In genomic region chrX:113019958-113020357, GRCh38 we compare ENCODE assay signal across 26 cellular contexts.
"Had no signal": no experiment of that assay in that cellular context is flagged by ENCODE, and none has a peak within 500 bp of the region (broad histone marks: within the 10 kb centered on the region; RNA-seq: fewer than 3 reads in every experiment).

No MANE protein-coding gene starts in this region.

- FAIRE-seq: endometrium had no signal

- H3K9me3 ChIP-seq: colonic mucosa, esophagus squamous epithelium, gastrocnemius medialis, heart right ventricle, left lung, lower lobe of right lung, mucosa of descending colon had no signal

- H3K4me3 ChIP-seq: colonic mucosa, esophagus squamous epithelium, gastrocnemius medialis, heart right ventricle, left lung, lower lobe of right lung, mucosa of descending colon had no signal

- H3K27me3 ChIP-seq: colonic mucosa, left lung had no signal

- H3K27ac ChIP-seq: colonic mucosa, epithelial cell of prostate, esophagus squamous epithelium, gastrocnemius medialis, heart right ventricle, left lung, lower lobe of right lung had no signal

- DNase-seq: colonic mucosa; cortex of kidney; effector CD8-positive, alpha-beta T cell; effector memory CD8-positive, alpha-beta T cell; endodermal cell; erythroblast; esophagus squamous epithelium; foreskin fibroblast; foreskin melanocyte; gastrocnemius medialis; glutamatergic neuron; head of caudate nucleus; heart right ventricle; hypothalamus; immature natural killer cell; islet precursor cell; kidney; kidney glomerular epithelial cell; left lung; left ventricle myocardium superior; lower lobe of right lung; mesenchymal stem cell; naive B cell had no signal

- H3K36me3 ChIP-seq: colonic mucosa, esophagus squamous epithelium, gastrocnemius medialis, heart right ventricle, left lung, lower lobe of right lung had no signal

- H3K4me1 ChIP-seq: colonic mucosa, esophagus squamous epithelium, gastrocnemius medialis, heart right ventricle, left lung, lower lobe of right lung had no signal
